Comparison of ENCODE assay signal across 8 cellular contexts in genomic region chr20:2688041-2688591, GRCh38. TPM values are rescaled to one million over a fixed set of nuclear protein-coding genes. Genes with fewer than 3 reads are reported as not detected.
DNase-seq lines count a peak whose midpoint lies in the region; ATAC-seq and TF ChIP-seq lines count a peak whose summit lies in the region.

No MANE protein-coding gene starts in this region.

- peaks cover 46% of the 10 kb centered on the region for H3K27me3 Mint-ChIP-seq in activated B cell treated with CpG ODN at 0.5 μM for 24 hours

- H3K27ac ChIP-seq in mammary epithelial cell (ENCODE audit: insufficient read depth, low read depth, low read length), result no peak overlapping the region
- no peak overlapping the region for H3K27ac ChIP-seq in right lobe of liver

- WGBS in mammary epithelial cell (ENCODE audit: low coverage, missing lambda C conversion rate), result 69% methylated on average over 16 of the region's 18 CpGs
- 13% methylated on average over 18 of the region's 18 CpGs for WGBS in right lobe of liver (ENCODE audit: insufficient coverage, low coverage, low lambda C conversion rate, missing lambda C conversion rate)

- in situ Hi-C loops in mammary epithelial cell (cut with MboI; ENCODE audit: low sequenced_read_pairs in 2 of 2), result no loop called here

- TF ChIP-seq POLR2A in right lobe of liver (IDR thresholded peaks at IDR 0.05), result no peak

- no peak overlapping the region for H3K4me2 ChIP-seq in mammary epithelial cell (ENCODE audit: insufficient read depth, low read depth, low read length)

- no peak overlapping the region for H3K4me3 Mint-ChIP-seq in activated B cell treated with CpG ODN at 0.5 μM for 24 hours

- peaks cover 13% of the 10 kb centered on the region for H3K4me1 Mint-ChIP-seq in activated B cell treated with CpG ODN at 0.5 μM for 24 hours

- no peak for TF ChIP-seq CTCF in activated B cell treated with CpG ODN at 0.5 μM for 24 hours (IDR thresholded peaks at IDR 0.05)
- peak; percentile 19 to 31 for TF ChIP-seq CTCF in mammary epithelial cell (conservative IDR thresholded peaks at IDR 0.05 in 1 of 2, IDR thresholded peaks at IDR 0.05 in 1 of 2; ENCODE audit: extremely low read depth in 1 of 2, insufficient read depth in 1 of 2, low read depth in 1 of 2, low read length in 2 of 2)
- TF ChIP-seq CTCF in right lobe of liver (IDR thresholded peaks at IDR 0.05), result peak; percentile 26 to 51 (median 50)

- H3K4me1 ChIP-seq in mammary epithelial cell (ENCODE audit: insufficient read depth, low read length), result no peaks in the 10 kb centered on the region
- peaks cover 0 to 5% (median 0%) of the 10 kb centered on the region in 4 donors for H3K4me1 ChIP-seq in right lobe of liver

- dilution Hi-C loops in mammary epithelial cell (cut with HindIII; ENCODE audit: low sequenced_read_pairs), result no loop called here

- CTCF ChIA-PET in activated B cell treated with CpG ODN at 0.5 μM for 24 hours (lab: Charles Lee), result interaction anchor here (0.6 kb wide), 1 partner anchor 456 kb away, joined by 3 read pairs; no protein-coding TSS in a partner anchor
- CTCF ChIA-PET in mammary epithelial cell (lab: Charles Lee; ENCODE audit: low non-redundant PET), result no interaction called here

- no peak overlapping the region for H2AFZ ChIP-seq in mammary epithelial cell (ENCODE audit: low read depth, low read length)

- H3K27me3 ChIP-seq in mammary epithelial cell (ENCODE audit: insufficient read depth, low read length), result peaks cover 20% of the 10 kb centered on the region
- no peaks in the 10 kb centered on the region for H3K27me3 ChIP-seq in right lobe of liver

- H3K36me3 ChIP-seq in mammary epithelial cell (ENCODE audit: insufficient read depth, low read length), result no peaks in the 10 kb centered on the region
- H3K36me3 ChIP-seq in right lobe of liver, result no peaks in the 10 kb centered on the region

- ATAC-seq in activated B cell treated with CpG ODN at 0.5 μM for 24 hours (ENCODE audit: low read depth), result peak; percentile 16
- ATAC-seq in right lobe of liver, result peak; percentile 62 to 75 (median 67)
- no peak for ATAC-seq in HG03280 (IDR thresholded peaks at IDR 0.05; ENCODE audit: unreplicated experiment)
- ATAC-seq in HG03045 (IDR thresholded peaks at IDR 0.05; ENCODE audit: unreplicated experiment), result no peak

- DNase-seq in D341Med (ENCODE audit: low spot score) (peak; percentile 72), Kasumi-1 (lab: John Stamatoyannopoulos, UW) (peak; percentile 86 to 88), activated B cell treated with CpG ODN at 0.5 μM for 24 hours (no peak), mammary epithelial cell (no peak), right lobe of liver (peak in 1 of 3 donors; percentile 46)
- peak; percentile 54 to 65 for DNase-seq in stimulated activated CD8-positive, alpha-beta memory T cell treated with anti-CD3 and anti-CD28 coated beads, Interleukin-2, amount 100 ng/mL, for 1 hour (ENCODE audit: low read depth in 2 of 2)

- POLR2A ChIA-PET in activated B cell treated with CpG ODN at 0.5 μM for 24 hours (lab: Charles Lee), result interaction anchor here (2.6 kb wide), 1 partner anchor 35 kb away, joined by 5 read pairs; the partner anchor contains the start of gene NOP56

- no peaks in the 10 kb centered on the region for H3K9me3 ChIP-seq in mammary epithelial cell (replicated peaks; ENCODE audit: insufficient read depth, low read length)
- H3K9me3 ChIP-seq in right lobe of liver, result no peaks in the 10 kb centered on the region

- no peaks in the 10 kb centered on the region for H4K20me1 ChIP-seq in mammary epithelial cell (ENCODE audit: insufficient read depth, low read length)

- H3K4me3 ChIP-seq in mammary epithelial cell (replicated peaks in 1 of 3; ENCODE audit: insufficient read depth in 1 of 3, low read depth in 2 of 3, low read length in 3 of 3) (no peak overlapping the region), right lobe of liver (no peak overlapping the region)

- H3K9ac ChIP-seq in mammary epithelial cell (ENCODE audit: insufficient read depth, low read length), result no peak overlapping the region

- peaks cover 2% of the 10 kb centered on the region for H3K36me3 Mint-ChIP-seq in activated B cell treated with CpG ODN at 0.5 μM for 24 hours (ENCODE audit: low read depth)

- BruUV-seq in mammary epithelial cell (replicated peaks; lab: Mats Ljungman, UMichigan), result no TSS peak

- H3K9me3 Mint-ChIP-seq in activated B cell treated with CpG ODN at 0.5 μM for 24 hours, result no peaks in the 10 kb centered on the region

- no peaks in the 10 kb centered on the region for H3K79me2 ChIP-seq in mammary epithelial cell (ENCODE audit: insufficient read depth, low read length)

- H3K27ac Mint-ChIP-seq in activated B cell treated with CpG ODN at 0.5 μM for 24 hours, result no peak overlapping the region

- intact Hi-C loops in activated B cell treated with CpG ODN at 0.5 μM for 24 hours (cut with micrococcal nuclease) (loop anchor here (1.0 kb wide), 1 partner anchor 55 kb away; no protein-coding TSS in a partner anchor), mammary epithelial cell (cut with micrococcal nuclease) (no loop called here), right lobe of liver (cut with DNase I) (no loop called here)

RNA-seq across cellular contexts. Expression of gene EBF4, which starts 4.5 kb away (rescaled TPM):
- total RNA-seq in activated B cell treated with CpG ODN at 0.5 μM for 24 hours, result 1.6 and 2.4 TPM in 2 replicates
- under 1 TPM in 1 of 2 donors, not detected in 1; 0.17 TPM for total RNA-seq in mammary epithelial cell
- polyA plus RNA-seq in mammary epithelial cell, result not detected
- polyA minus RNA-seq in mammary epithelial cell, result not detected
- total RNA-seq in right lobe of liver, result 10 to 100 TPM in 1 of 6 experiments, 1 to 10 TPM in 5; 2.8 to 16.6 (median 6.2) TPM

RNA-seq across cellular contexts. Expression of gene IDH3B, which starts 24.1 kb away (rescaled TPM):
- 121 and 127 TPM in 2 replicates for total RNA-seq in activated B cell treated with CpG ODN at 0.5 μM for 24 hours
- total RNA-seq in mammary epithelial cell, result 10 to 100 TPM; 50.0 to 78.5 TPM
- 131 TPM for polyA plus RNA-seq in mammary epithelial cell
- 153 TPM for polyA minus RNA-seq in mammary epithelial cell
- total RNA-seq in right lobe of liver, result 10 to 100 TPM; 37.6 to 78.1 (median 43.6) TPM

RNA-seq across cellular contexts. Expression of gene NOP56, which starts 35.7 kb away (rescaled TPM):
- total RNA-seq in activated B cell treated with CpG ODN at 0.5 μM for 24 hours, result 327 and 333 TPM in 2 replicates
- 100 to 1,000 TPM; 101 to 297 TPM for total RNA-seq in mammary epithelial cell
- polyA plus RNA-seq in mammary epithelial cell, result 258 TPM
- polyA minus RNA-seq in mammary epithelial cell, result 285 TPM
- total RNA-seq in right lobe of liver, result 10 to 100 TPM; 32.7 to 60.9 (median 42.7) TPM

Comparison
In these comparisons a context has a peak if more than half of its experiments do, and no peak if none do; other contexts are left out.
1. DNase-seq: peak in D341Med (single experiment), Kasumi-1 (2 of 2) and stimulated activated CD8-positive, alpha-beta memory T cell treated with anti-CD3 and anti-CD28 coated beads, Interleukin-2, amount 100 ng/mL, for 1 hour (2 of 2); none in activated B cell treated with CpG ODN at 0.5 μM for 24 hours (single experiment) and mammary epithelial cell (single experiment).
2. ATAC-seq: peak in activated B cell treated with CpG ODN at 0.5 μM for 24 hours (single experiment) and right lobe of liver (4 of 4); none in HG03280 (single experiment) and HG03045 (single experiment).